ENCODE assay signal across 1 cellular context in the genomic region with DNA sequence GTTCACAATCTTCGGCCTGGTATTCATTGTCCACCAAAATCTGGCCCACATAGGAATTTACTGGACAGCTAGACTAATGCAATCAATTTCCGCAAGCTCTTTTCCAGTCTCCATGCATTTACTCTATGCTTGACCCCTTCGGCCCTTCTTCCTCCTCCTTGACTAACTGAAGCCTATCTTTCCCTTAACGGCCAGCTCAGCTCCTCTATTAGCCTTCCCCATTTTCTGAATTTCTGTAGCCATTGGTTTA.
TF ChIP-seq lines count a peak whose summit lies in the region.

No MANE protein-coding gene starts in this region.

TF ChIP-seq in SK-N-SH treated with all-trans-retinoic acid at 6 μM for 48 hours, 23 proteins besides CTCF, POLR2A, EP300 and RAD21 (continued from another document):
- TF ChIP-seq, protein P1, sequence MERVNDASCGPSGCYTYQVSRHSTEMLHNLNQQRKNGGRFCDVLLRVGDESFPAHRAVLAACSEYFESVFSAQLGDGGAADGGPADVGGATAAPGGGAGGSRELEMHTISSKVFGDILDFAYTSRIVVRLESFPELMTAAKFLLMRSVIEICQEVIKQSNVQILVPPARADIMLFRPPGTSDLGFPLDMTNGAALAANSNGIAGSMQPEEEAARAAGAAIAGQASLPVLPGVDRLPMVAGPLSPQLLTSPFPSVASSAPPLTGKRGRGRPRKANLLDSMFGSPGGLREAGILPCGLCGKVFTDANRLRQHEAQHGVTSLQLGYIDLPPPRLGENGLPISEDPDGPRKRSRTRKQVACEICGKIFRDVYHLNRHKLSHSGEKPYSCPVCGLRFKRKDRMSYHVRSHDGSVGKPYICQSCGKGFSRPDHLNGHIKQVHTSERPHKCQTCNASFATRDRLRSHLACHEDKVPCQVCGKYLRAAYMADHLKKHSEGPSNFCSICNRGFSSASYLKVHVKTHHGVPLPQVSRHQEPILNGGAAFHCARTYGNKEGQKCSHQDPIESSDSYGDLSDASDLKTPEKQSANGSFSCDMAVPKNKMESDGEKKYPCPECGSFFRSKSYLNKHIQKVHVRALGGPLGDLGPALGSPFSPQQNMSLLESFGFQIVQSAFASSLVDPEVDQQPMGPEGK (CRISPR knock-in tag; IDR thresholded peaks at IDR 0.05; ENCODE audit: borderline replicate concordance): no peak
- TF ChIP-seq ZNF70 (CRISPR knock-in tag; IDR thresholded peaks at IDR 0.05) (no peak), CSDC2 (CRISPR knock-in tag; IDR thresholded peaks at IDR 0.05) (no peak), SNAI2 (CRISPR knock-in tag; IDR thresholded peaks at IDR 0.05) (no peak), ARNTL (CRISPR knock-in tag; IDR thresholded peaks at IDR 0.05; ENCODE audit: borderline replicate concordance, low read depth) (no peak)
TF ChIP-seq in SK-N-SH treated with all-trans-retinoic acid at 6 μM for 48 hours: peak in this region for 0.
